8 cellular contexts compared by ENCODE assay signal in the genomic region with DNA sequence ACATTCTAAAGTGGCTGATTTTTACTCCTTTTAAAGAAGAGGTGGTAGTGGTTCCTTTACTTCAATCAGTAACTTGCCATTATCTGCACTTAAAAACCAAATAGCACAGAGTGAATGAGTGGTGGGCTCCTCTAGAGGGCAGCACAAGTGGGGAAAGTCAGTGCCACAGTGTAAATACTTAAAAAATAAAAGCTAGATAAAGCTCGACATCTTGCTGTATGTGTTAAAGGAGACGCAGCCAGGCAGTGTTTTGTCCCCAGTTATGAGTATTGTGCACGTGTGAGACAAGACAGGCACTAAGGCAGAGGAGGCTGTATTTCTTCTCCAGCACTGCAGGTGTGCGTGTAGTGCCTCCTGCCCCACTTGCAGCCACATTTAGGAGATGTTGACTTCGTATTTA. TPM values are rescaled to one million over a fixed set of nuclear protein-coding genes. Genes with fewer than 3 reads are reported as not detected.
DNase-seq lines count a peak whose midpoint lies in the region; ATAC-seq, FAIRE-seq and TF ChIP-seq lines count a peak whose summit lies in the region.

No MANE protein-coding gene starts in this region.

- no peaks in the 10 kb centered on the region for H3K9me1 ChIP-seq in keratinocyte (ENCODE audit: control insufficient read depth, extremely low read depth, insufficient read depth, low read length)

- peak; percentile 0 for DNase-seq in DMS53 treated with DMSO at 0.1 percent for 48 hours (lab: John Stamatoyannopoulos, UW; ENCODE audit: unreplicated experiment)
- DNase-seq in activated naive CD4-positive, alpha-beta T cell treated with anti-CD3 and anti-CD28 coated beads, Interleukin-2, amount 50 U/mL, for 16 hours = peak; percentile 40
- DNase-seq in keratinocyte (ENCODE audit: low read depth, low spot score) = no peak
- no peak for DNase-seq in NCI-H2107 (lab: John Stamatoyannopoulos, UW)
- DNase-seq in midbrain (lab: John Stamatoyannopoulos, UW) = no peak

- peak; percentile 86 for TF ChIP-seq CTCF in Loucy (conservative IDR thresholded peaks at IDR 0.05; ENCODE audit: low read length)
- TF ChIP-seq CTCF in keratinocyte (optimal IDR thresholded peaks at IDR 0.05 in 1 of 3, IDR thresholded peaks at IDR 0.05 in 1 of 3, conservative IDR thresholded peaks at IDR 0.05 in 1 of 3; ENCODE audit: extremely low read depth in 1 of 3, insufficient read depth in 2 of 3, low read length in 3 of 3) = peak; percentile 27 to 46 (median 36)

- H3K4me3 ChIP-seq in Loucy (ENCODE audit: low read length, poor library complexity, severe bottlenecking) = no peak overlapping the region
- H3K4me3 ChIP-seq in keratinocyte (ENCODE audit: control insufficient read depth in 2 of 3, extremely low read depth in 1 of 3, insufficient read depth in 2 of 3, low read depth in 1 of 3, low read length in 3 of 3) = no peak overlapping the region

- peaks cover 15% of the 10 kb centered on the region; the same call in 1 of the 2 replicates for H3K36me3 ChIP-seq in Loucy (ENCODE audit: insufficient read depth, low read length)
- peaks cover 11 to 18% of the 10 kb centered on the region in 2 experiments for H3K36me3 ChIP-seq in keratinocyte (ENCODE audit: control insufficient read depth in 2 of 2, extremely low read depth in 1 of 2, insufficient read depth in 2 of 2, low read length in 2 of 2)

- no peaks in the 10 kb centered on the region for H4K20me1 ChIP-seq in Loucy (ENCODE audit: insufficient read depth, low read length, poor library complexity, severe bottlenecking)
- H4K20me1 ChIP-seq in keratinocyte (ENCODE audit: control insufficient read depth, extremely low read depth, insufficient read depth, low read length) = no peaks in the 10 kb centered on the region

- no peaks in the 10 kb centered on the region for H3K27me3 ChIP-seq in Loucy (ENCODE audit: insufficient read depth, low read length, poor library complexity, severe bottlenecking)
- no peaks in the 10 kb centered on the region for H3K27me3 ChIP-seq in keratinocyte (ENCODE audit: control insufficient read depth, extremely low read depth, insufficient read depth, low read length)

- H3K9ac ChIP-seq in Loucy (ENCODE audit: low read depth, low read length, poor library complexity, severe bottlenecking) (no peak overlapping the region), keratinocyte (ENCODE audit: control insufficient read depth, extremely low read depth, insufficient read depth, low read length) (no peak overlapping the region)

- ATAC-seq in GM19395 (IDR thresholded peaks at IDR 0.05; ENCODE audit: unreplicated experiment) (peak; percentile 69), GM21619 (IDR thresholded peaks at IDR 0.05; ENCODE audit: unreplicated experiment) (no peak)

- no peak for FAIRE-seq in keratinocyte (lab: Jason Lieb, UNC)

- no peak overlapping the region for H3K27ac ChIP-seq in keratinocyte (ENCODE audit: control insufficient read depth, insufficient read depth, low read length)

- no peaks in the 10 kb centered on the region for H3F3A ChIP-seq in Loucy (ENCODE audit: low read depth)

- no peaks in the 10 kb centered on the region for H3K9me2 ChIP-seq in Loucy (replicated peaks; ENCODE audit: low read depth, low read length)

- dilution Hi-C loops in keratinocyte (cut with MboI; ENCODE audit: extremely low pct_ligation_motif_present, low sequenced_read_pairs) = no loop called here

- H3K4me2 ChIP-seq in Loucy (ENCODE audit: low read depth, low read length, poor library complexity, severe bottlenecking) = no peak overlapping the region
- no peak overlapping the region for H3K4me2 ChIP-seq in keratinocyte (ENCODE audit: control insufficient read depth, extremely low read depth, insufficient read depth, low read depth, low read length)

- H3K79me2 ChIP-seq in Loucy (ENCODE audit: insufficient read depth, low read length) (no peaks in the 10 kb centered on the region), keratinocyte (ENCODE audit: control insufficient read depth, insufficient read depth, low read length) (no peaks in the 10 kb centered on the region)

- H3K9me3 ChIP-seq in Loucy (ENCODE audit: insufficient read depth, low read depth, low read length) (no peaks in the 10 kb centered on the region), keratinocyte (ENCODE audit: control insufficient read depth, low read depth, low read length) (no peaks in the 10 kb centered on the region)

- H3K4me1 ChIP-seq in Loucy (ENCODE audit: insufficient read depth, low read length, poor library complexity, severe bottlenecking) (no peaks in the 10 kb centered on the region), keratinocyte (ENCODE audit: control insufficient read depth, extremely low read depth, insufficient read depth, low read length) (no peaks in the 10 kb centered on the region)

- H2AFZ ChIP-seq in Loucy (ENCODE audit: low read length) (no peak overlapping the region), keratinocyte (ENCODE audit: control insufficient read depth, low read length) (no peak overlapping the region)

RNA-seq across cellular contexts. Expression of a gene that starts 24.6 kb away (rescaled TPM):
- polyA plus RNA-seq in keratinocyte = 0.89 to 1.8 TPM (median 1.0 TPM) in 3 replicates
- 0.72 TPM for polyA plus RNA-seq in keratinocyte (2011; ENCODE audit: low read depth)
- polyA plus RNA-seq in keratinocyte (2011; cell fraction: cytosol; rRNA removed) = 1.3 and 2.1 TPM in 2 replicates
- 0.83 and 1.3 TPM in 2 replicates for polyA plus RNA-seq in keratinocyte (2011; cell fraction: nucleus; rRNA removed)
- 1.1 TPM in 2 replicates for polyA plus RNA-seq in keratinocyte (2012; ENCODE audit: low replicate concordance)
- polyA minus RNA-seq in keratinocyte = 1.0 TPM in 1 of 3 replicates, not detected in the others
- polyA minus RNA-seq in keratinocyte (2011; cell fraction: cytosol; rRNA and poly(A)+ RNA removed) = not detected
- not detected in 2 replicates for polyA minus RNA-seq in keratinocyte (2011; cell fraction: nucleus; rRNA and poly(A)+ RNA removed)

Comparison
In these comparisons a context has a peak if more than half of its experiments do, and no peak if none do; other contexts are left out.
1. DNase-seq: peak in DMS53 treated with DMSO at 0.1 percent for 48 hours (single experiment) and activated naive CD4-positive, alpha-beta T cell treated with anti-CD3 and anti-CD28 coated beads, Interleukin-2, amount 50 U/mL, for 16 hours (single experiment); none in keratinocyte (single experiment), NCI-H2107 (single experiment) and midbrain (single experiment).